ENCODE assay signal across 10 cellular contexts in the genomic region with DNA sequence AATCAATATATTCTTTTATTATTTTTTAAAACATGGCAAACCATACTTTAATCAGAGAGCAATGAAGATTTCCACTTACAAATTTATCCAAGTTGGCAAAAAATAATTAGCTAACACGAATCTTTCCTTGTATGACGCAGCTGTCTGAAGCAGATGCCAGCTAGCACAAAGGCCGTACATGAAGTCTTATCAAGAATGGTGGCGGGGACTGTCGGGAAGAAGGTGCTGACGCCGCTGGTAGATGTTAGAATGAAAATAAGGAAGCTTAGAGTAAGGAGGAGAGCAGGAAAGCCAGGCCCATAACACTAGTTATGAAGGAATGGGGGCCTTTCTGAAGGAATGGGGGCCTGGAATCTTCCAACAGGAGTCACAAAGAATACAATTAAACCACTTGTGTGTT.
"Had no signal": no experiment of that assay in that cellular context is flagged by ENCODE, and none has a peak within 500 bp of the region (broad histone marks: within the 10 kb centered on the region; RNA-seq: fewer than 3 reads in every experiment).

No MANE protein-coding gene starts in this region.

- H3K36me3 ChIP-seq: brain microvascular endothelial cell, lower lobe of right lung, neural progenitor cell had no signal

- H3K9me3 Mint-ChIP-seq: activated CD4-positive, alpha-beta T cell treated with anti-CD3 and anti-CD28 coated beads, Interleukin-2, amount 10 ng/mL, durations not matched to agents 7 days and 5 days; activated naive CD8-positive, alpha-beta T cell treated with anti-CD3 and anti-CD28 coated beads, Interleukin-2, amount 10 ng/mL, durations not matched to agents 7 days and 5 days; activated T-helper 1 cell treated with anti-CD3 and anti-CD28 coated beads, Interleukin-12 subunit alpha, Interleukin-12 subunit beta, Interleukin-2, Interleukin-4 antibody, amounts not matched to agents 30 ng/mL and 10 ng/mL and 1 ng/mL, durations not matched to agents 14 hours and 24 hours and 36 hours; mesothelial cell of epicardium; neural progenitor cell had no signal

- H3K36me3 Mint-ChIP-seq: activated naive CD8-positive, alpha-beta T cell treated with anti-CD3 and anti-CD28 coated beads, Interleukin-2, amount 10 ng/mL, durations not matched to agents 7 days and 5 days had no signal

- H3K27ac ChIP-seq: brain microvascular endothelial cell, lower lobe of right lung, neural progenitor cell, parathyroid adenoma, SK-N-MC had no signal

- H3K27me3 ChIP-seq: brain microvascular endothelial cell, neural progenitor cell had no signal

- H3K4me3 ChIP-seq: lower lobe of right lung, neural progenitor cell, SK-N-MC had no signal

- H3K4me3 Mint-ChIP-seq: activated CD4-positive, alpha-beta T cell treated with anti-CD3 and anti-CD28 coated beads, Interleukin-2, amount 10 ng/mL, durations not matched to agents 7 days and 5 days; activated naive CD8-positive, alpha-beta T cell treated with anti-CD3 and anti-CD28 coated beads, Interleukin-2, amount 10 ng/mL, durations not matched to agents 7 days and 5 days; activated T-helper 1 cell treated with anti-CD3 and anti-CD28 coated beads, Interleukin-12 subunit alpha, Interleukin-12 subunit beta, Interleukin-2, Interleukin-4 antibody, amounts not matched to agents 30 ng/mL and 10 ng/mL and 1 ng/mL, durations not matched to agents 14 hours and 24 hours and 36 hours; mesothelial cell of epicardium; neural progenitor cell had no signal

- DNase-seq: cerebellar nuclear complex had no signal

- H3K27ac Mint-ChIP-seq: activated CD4-positive, alpha-beta T cell treated with anti-CD3 and anti-CD28 coated beads, Interleukin-2, amount 10 ng/mL, durations not matched to agents 7 days and 5 days; activated naive CD8-positive, alpha-beta T cell treated with anti-CD3 and anti-CD28 coated beads, Interleukin-2, amount 10 ng/mL, durations not matched to agents 7 days and 5 days; activated T-helper 1 cell treated with anti-CD3 and anti-CD28 coated beads, Interleukin-12 subunit alpha, Interleukin-12 subunit beta, Interleukin-2, Interleukin-4 antibody, amounts not matched to agents 30 ng/mL and 10 ng/mL and 1 ng/mL, durations not matched to agents 14 hours and 24 hours and 36 hours; mesothelial cell of epicardium; neural progenitor cell had no signal

- H3K9me3 ChIP-seq: lower lobe of right lung had no signal
